Comparison of ENCODE assay signal across 12 cellular contexts in genomic region chr11:75767793-75768111, GRCh38. TPM values are rescaled to one million over a fixed set of nuclear protein-coding genes. Genes with fewer than 3 reads are reported as not detected.
A peak's percentile ranks its signal among the peaks of the same experiment; 100 is the strongest.
DNase-seq lines count a peak whose midpoint lies in the region; ATAC-seq and TF ChIP-seq lines count a peak whose summit lies in the region.
"Had no signal": no experiment of that assay in that cellular context is flagged by ENCODE, and none has a peak within 500 bp of the region (broad histone marks: within the 10 kb centered on the region; RNA-seq: fewer than 3 reads in every experiment).

No MANE protein-coding gene starts in this region.

- TF ChIP-seq CTCF in cardiac muscle cell (IDR thresholded peaks at IDR 0.05; ENCODE audit: low read depth, low read length) (no peak), ascending aorta (IDR thresholded peaks at IDR 0.05) (no peak), thoracic aorta (IDR thresholded peaks at IDR 0.05) (no peak), GM20000 (IDR thresholded peaks at IDR 0.05; ENCODE audit: extremely low read depth, missing control alignments) (no peak)

- H3K27ac ChIP-seq in cardiac muscle cell (peak overlapping the region; percentile 97), ascending aorta (no peak overlapping the region), thoracic aorta (no peak overlapping the region)

- no peak for ATAC-seq in left cardiac atrium
- no peak for ATAC-seq in thoracic aorta (ENCODE audit: insufficient number of reproducible peaks, low FRiP score, low read depth)
- no peak for ATAC-seq in HG02623 (IDR thresholded peaks at IDR 0.05; ENCODE audit: unreplicated experiment)

- H3K4me3 ChIP-seq in cardiac muscle cell (no peak overlapping the region), ascending aorta (peak overlapping the region; percentile 66 to 69), mucosa of stomach (ENCODE audit: low read length) (no peak overlapping the region), thoracic aorta (peak overlapping the region; percentile 73)

- H3K36me3 ChIP-seq in cardiac muscle cell, result no peaks in the 10 kb centered on the region
- no peaks in the 10 kb centered on the region for H3K36me3 ChIP-seq in ascending aorta
- H3K36me3 ChIP-seq in mucosa of stomach (ENCODE audit: control insufficient read depth, insufficient read depth, low read length), result no peaks in the 10 kb centered on the region
- no peaks in the 10 kb centered on the region for H3K36me3 ChIP-seq in thoracic aorta
- H3K36me3 ChIP-seq: heart left ventricle had no signal

- intact Hi-C loops in left cardiac atrium (cut with DNase I) (no loop called here), ascending aorta (cut with DNase I) (loop anchor here (5.0 to 10.0 kb wide), 2 partner anchors 60 to 223 kb away; no protein-coding TSS in a partner anchor)

- H3K27me3 ChIP-seq in cardiac muscle cell (no peaks in the 10 kb centered on the region), ascending aorta (no peaks in the 10 kb centered on the region), mucosa of stomach (ENCODE audit: control insufficient read depth, insufficient read depth, low read length) (peaks cover 13% of the 10 kb centered on the region), thoracic aorta (replicated peaks; ENCODE audit: insufficient read depth) (no peaks in the 10 kb centered on the region)

- H3K4me1 ChIP-seq in cardiac muscle cell (ENCODE audit: low read depth), result peaks cover 19% of the 10 kb centered on the region
- peaks cover 9 to 13% of the 10 kb centered on the region in 2 donors for H3K4me1 ChIP-seq in ascending aorta
- H3K4me1 ChIP-seq in mucosa of stomach (ENCODE audit: control insufficient read depth, insufficient read depth, low read length), result peaks cover 13% of the 10 kb centered on the region
- peaks cover 6 to 22% of the 10 kb centered on the region in 2 donors for H3K4me1 ChIP-seq in thoracic aorta (ENCODE audit: control insufficient read depth in 1 of 2, low read depth in 2 of 2)

- H3K9me3 ChIP-seq in cardiac muscle cell (ENCODE audit: low read depth), result no peaks in the 10 kb centered on the region
- no peaks in the 10 kb centered on the region for H3K9me3 ChIP-seq in ascending aorta
- H3K9me3 ChIP-seq in mucosa of stomach (ENCODE audit: control insufficient read depth, low read length), result no peaks in the 10 kb centered on the region
- H3K9me3 ChIP-seq in thoracic aorta, result no peaks in the 10 kb centered on the region
- H3K9me3 ChIP-seq: heart left ventricle had no signal

- no peak for DNase-seq in cardiac muscle cell (ENCODE audit: low read depth in 1 of 2, low spot score in 1 of 2)
- DNase-seq in left cardiac atrium, result no peak
- no peak for DNase-seq in ascending aorta (ENCODE audit: low spot score in 2 of 2)
- DNase-seq in thoracic aorta (ENCODE audit: low spot score), result no peak
- DNase-seq in GM20000 (ENCODE audit: low spot score), result no peak
- no peak for DNase-seq in effector CD4-positive, alpha-beta T cell
- DNase-seq: cortex of kidney; HFFc6; NK-92 treated with Interleukin-12 subunit alpha and Interleukin-12 subunit beta, amount 100 ng/mL, for 24 hours had no signal

- peak overlapping the region; percentile 86 for H3K9ac ChIP-seq in mucosa of stomach (ENCODE audit: low read length)

RNA-seq across cellular contexts. Expression of gene DGAT2, which starts 0.8 kb away (rescaled TPM):
- total RNA-seq in cardiac muscle cell, result 36.4 and 44.9 TPM in 2 replicates
- 23.7 and 34.7 TPM in 2 replicates for polyA plus RNA-seq in cardiac muscle cell
- 100 to 1,000 TPM in 1 of 2 donors, 10 to 100 TPM in 1; 81.2 to 131 TPM for total RNA-seq in left cardiac atrium
- total RNA-seq in ascending aorta, result 26.2 TPM
- total RNA-seq in thoracic aorta, result 1 to 10 TPM; 2.3 to 3.4 TPM

RNA-seq across cellular contexts. Expression of gene UVRAG, which starts 47.3 kb away (rescaled TPM):
- total RNA-seq in cardiac muscle cell (22.4 and 34.0 TPM in 2 replicates), left cardiac atrium (10 to 100 TPM; 13.9 to 17.7 TPM), ascending aorta (45.2 TPM), thoracic aorta (10 to 100 TPM; 20.4 to 27.7 TPM)
- polyA plus RNA-seq in cardiac muscle cell, result 21.6 and 33.3 TPM in 2 replicates

RNA-seq across cellular contexts. Expression of gene MOGAT2, which starts 50.1 kb away (rescaled TPM):
- 0.21 and 0.45 TPM in 2 replicates for total RNA-seq in cardiac muscle cell
- not detected in 2 replicates for polyA plus RNA-seq in cardiac muscle cell
- total RNA-seq in left cardiac atrium, result under 1 TPM; 0.26 to 0.38 TPM
- total RNA-seq in ascending aorta, result not detected
- total RNA-seq in thoracic aorta, result not detected
- total RNA-seq: HFFc6 had no signal

Comparison
In these comparisons a context has a peak if more than half of its experiments do, and no peak if none do; other contexts are left out.
1. H3K4me3 ChIP-seq: peak in ascending aorta (2 of 2) and thoracic aorta (single experiment); none in cardiac muscle cell (single experiment) and mucosa of stomach (single experiment).